1 cellular context compared by ENCODE assay signal in genomic region chr2:176584333-176584732, GRCh38.
TF ChIP-seq lines count a peak whose summit lies in the region.

No MANE protein-coding gene starts in this region.

TF ChIP-seq in endothelial cell of umbilical vein, 7 proteins besides CTCF, POLR2A, EP300 and RAD21 (continued from another document):
- TF ChIP-seq EZH2 (IDR thresholded peaks at IDR 0.05; ENCODE audit: borderline replicate concordance, low read depth, low read length, severe bottlenecking) = no peak
- no peak for TF ChIP-seq FOS (IDR thresholded peaks at IDR 0.05; ENCODE audit: borderline replicate concordance, insufficient read depth, low read length)
- TF ChIP-seq JUN (IDR thresholded peaks at IDR 0.05; ENCODE audit: borderline replicate concordance, insufficient read depth, insufficient read length, low read depth) = no peak
